ENCODE assay signal across 3 cellular contexts in genomic region chr13:113314112-113314511, GRCh38. TPM values are rescaled to one million over a fixed set of nuclear protein-coding genes. Genes with fewer than 3 reads are reported as not detected.
"Had no signal": no experiment of that assay in that cellular context is flagged by ENCODE, and none has a peak within 500 bp of the region (broad histone marks: within the 10 kb centered on the region; RNA-seq: fewer than 3 reads in every experiment).

No MANE protein-coding gene starts in this region.

RNA-seq across cellular contexts. Expression of gene GRTP1, which starts 49.8 kb away (rescaled TPM):
- total RNA-seq: activated naive CD8-positive, alpha-beta T cell treated with anti-CD3 and anti-CD28 coated beads, Interleukin-2, amount 10 ng/mL, durations not matched to agents 7 days and 5 days; endothelial cell of umbilical vein; glomerular endothelial cell had no signal
- polyA plus RNA-seq: endothelial cell of umbilical vein had no signal
